Comparison of ENCODE assay signal across 16 cellular contexts in the genomic region with DNA sequence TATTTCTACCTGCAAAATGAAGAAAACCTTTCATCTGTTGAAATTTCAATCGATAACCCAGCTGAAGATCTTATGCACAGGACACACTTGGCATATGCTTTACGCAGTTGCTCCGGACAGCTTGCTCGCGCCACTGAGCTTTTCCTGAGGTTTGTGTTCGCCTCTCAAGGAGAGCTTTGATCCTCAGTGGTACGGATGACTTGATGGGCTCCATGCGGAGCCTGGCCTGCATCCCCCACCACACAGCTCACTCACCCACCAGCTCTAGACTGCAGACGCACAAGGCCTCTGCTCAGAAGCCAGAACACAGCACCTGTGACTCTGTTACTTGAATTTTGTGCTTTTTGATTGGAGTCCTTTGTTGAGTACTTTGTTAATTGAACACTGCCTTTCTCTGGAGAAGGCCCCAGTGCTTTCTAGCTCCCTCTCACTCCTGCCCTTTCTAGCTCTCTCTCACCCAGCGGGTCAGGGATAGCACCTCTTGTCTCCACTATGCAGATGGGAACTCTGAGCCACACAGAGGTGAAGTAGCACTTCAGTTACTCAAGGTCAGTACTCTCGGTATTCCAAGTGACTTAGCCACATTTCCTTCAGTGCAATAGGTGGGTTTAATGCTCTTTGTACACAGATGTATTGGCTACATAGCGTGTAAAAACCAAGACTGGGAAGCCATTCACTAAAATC. TPM values are rescaled to one million over a fixed set of nuclear protein-coding genes. Genes with fewer than 3 reads are reported as not detected.
DNase-seq lines count a peak whose midpoint lies in the region; ATAC-seq and TF ChIP-seq lines count a peak whose summit lies in the region.
"Had no signal": no experiment of that assay in that cellular context is flagged by ENCODE, and none has a peak within 500 bp of the region (broad histone marks: within the 10 kb centered on the region; RNA-seq: fewer than 3 reads in every experiment).

No MANE protein-coding gene starts in this region.

- ATAC-seq in GM18502 (IDR thresholded peaks at IDR 0.05; ENCODE audit: poor library complexity, unreplicated experiment) (peak; percentile 9), GM21390 (IDR thresholded peaks at IDR 0.05; ENCODE audit: unreplicated experiment) (peak; percentile 7), HG02763 (IDR thresholded peaks at IDR 0.05; ENCODE audit: unreplicated experiment) (peak; percentile 15), GM18907 (IDR thresholded peaks at IDR 0.05; ENCODE audit: unreplicated experiment) (no peak)
- no peak for ATAC-seq in activated T-helper 17 cell treated with anti-CD3 and anti-CD28 coated beads, Interleukin-2, amount 50 U/mL, for 72 hours (replicated peaks)
- ATAC-seq: T-cell had no signal

- H3K27ac Mint-ChIP-seq in activated T-helper 17 cell treated with anti-CD3 and anti-CD28 coated beads, Interleukin-2, amount 50 U/mL, for 72 hours: peak overlapping the region; percentile 44
- H3K27ac Mint-ChIP-seq in osteocyte (ENCODE audit: unreplicated experiment): no peak overlapping the region
- H3K27ac Mint-ChIP-seq: activated CD4-positive, alpha-beta memory T cell treated with anti-CD3 and anti-CD28 coated beads for 36 hours; CD14-positive monocyte; HFFc6; T-cell had no signal

- H3K9me3 Mint-ChIP-seq in activated T-helper 17 cell treated with anti-CD3 and anti-CD28 coated beads, Interleukin-2, amount 50 U/mL, for 72 hours: no peaks in the 10 kb centered on the region
- no peaks in the 10 kb centered on the region for H3K9me3 Mint-ChIP-seq in osteocyte (ENCODE audit: unreplicated experiment)
- H3K9me3 Mint-ChIP-seq: HFFc6 had no signal

- DNase-seq in osteocyte (ENCODE audit: extremely low spot score, unreplicated experiment) (no peak), NCI-H510A (lab: John Stamatoyannopoulos, UW) (no peak), NOMO-1 (lab: John Stamatoyannopoulos, UW; ENCODE audit: unreplicated experiment in 2 of 2) (no peak)
- DNase-seq: activated CD4-positive, alpha-beta memory T cell treated with anti-CD3 and anti-CD28 coated beads for 36 hours; erythroblast; HFFc6; left ventricle myocardium inferior; NCI-H1436 treated with DMSO at 0.1 percent for 48 hours; retina; T-cell had no signal

- peaks cover 2% of the 10 kb centered on the region for H3K27me3 Mint-ChIP-seq in activated T-helper 17 cell treated with anti-CD3 and anti-CD28 coated beads, Interleukin-2, amount 50 U/mL, for 72 hours
- H3K27me3 Mint-ChIP-seq in osteocyte (ENCODE audit: unreplicated experiment): peaks cover 20% of the 10 kb centered on the region

- H3K36me3 Mint-ChIP-seq in activated T-helper 17 cell treated with anti-CD3 and anti-CD28 coated beads, Interleukin-2, amount 50 U/mL, for 72 hours (ENCODE audit: low read depth): no peaks in the 10 kb centered on the region
- H3K36me3 Mint-ChIP-seq in osteocyte (ENCODE audit: unreplicated experiment): no peaks in the 10 kb centered on the region
- H3K36me3 Mint-ChIP-seq: activated CD4-positive, alpha-beta memory T cell treated with anti-CD3 and anti-CD28 coated beads for 36 hours; CD14-positive monocyte; T-cell had no signal

- no peak overlapping the region for H3K4me3 Mint-ChIP-seq in activated T-helper 17 cell treated with anti-CD3 and anti-CD28 coated beads, Interleukin-2, amount 50 U/mL, for 72 hours
- no peak overlapping the region for H3K4me3 Mint-ChIP-seq in osteocyte (ENCODE audit: unreplicated experiment)
- H3K4me3 Mint-ChIP-seq: activated CD4-positive, alpha-beta memory T cell treated with anti-CD3 and anti-CD28 coated beads for 36 hours; CD14-positive monocyte; HFFc6; T-cell had no signal

- no peak for TF ChIP-seq CTCF in osteocyte (IDR thresholded peaks at IDR 0.05)

- peaks cover 11% of the 10 kb centered on the region for H3K4me1 Mint-ChIP-seq in activated T-helper 17 cell treated with anti-CD3 and anti-CD28 coated beads, Interleukin-2, amount 50 U/mL, for 72 hours
- H3K4me1 Mint-ChIP-seq in osteocyte (ENCODE audit: unreplicated experiment): peaks cover 11% of the 10 kb centered on the region
- H3K4me1 Mint-ChIP-seq: T-cell had no signal

RNA-seq across cellular contexts. Expression of a gene that starts 52.1 kb away (rescaled TPM):
- total RNA-seq in activated T-helper 17 cell treated with anti-CD3 and anti-CD28 coated beads, Interleukin-2, amount 50 U/mL, for 72 hours: under 1 TPM; 0.34 to 0.58 TPM
- total RNA-seq in osteocyte: 1.2 and 2.0 TPM in 2 replicates

Comparison
In these comparisons a context has a peak if more than half of its experiments do, and no peak if none do; other contexts are left out.
1. ATAC-seq: peak in GM18502 (single experiment), GM21390 (single experiment) and HG02763 (single experiment); none in activated T-helper 17 cell treated with anti-CD3 and anti-CD28 coated beads, Interleukin-2, amount 50 U/mL, for 72 hours (single experiment) and GM18907 (single experiment).